ENCODE assay signal across 13 cellular contexts in genomic region chr17:31562447-31562846, GRCh38.
A peak's percentile ranks its signal among the peaks of the same experiment; 100 is the strongest.
DNase-seq lines count a peak whose midpoint lies in the region; ATAC-seq and TF ChIP-seq lines count a peak whose summit lies in the region.
"Had no signal": no experiment of that assay in that cellular context is flagged by ENCODE, and none has a peak within 500 bp of the region (broad histone marks: within the 10 kb centered on the region; RNA-seq: fewer than 3 reads in every experiment).

No MANE protein-coding gene starts in this region.

- WGBS in liver: 27% methylated on average over 8 of the region's 8 CpGs

- H3K27me3 ChIP-seq in H7 (ENCODE audit: control insufficient read depth, insufficient read depth, low read length): peaks cover 14% of the 10 kb centered on the region
- H3K27me3 ChIP-seq in ascending aorta: no peaks in the 10 kb centered on the region
- no peaks in the 10 kb centered on the region for H3K27me3 ChIP-seq in liver (ENCODE audit: control insufficient read depth in 4 of 4, insufficient read depth in 4 of 4, low read length in 3 of 4)
- no peaks in the 10 kb centered on the region for H3K27me3 ChIP-seq in thoracic aorta (replicated peaks; ENCODE audit: insufficient read depth)
- H3K27me3 ChIP-seq: esophagus squamous epithelium had no signal

- TF ChIP-seq CTCF in ascending aorta (IDR thresholded peaks at IDR 0.05) (no peak), liver (IDR thresholded peaks at IDR 0.05; ENCODE audit: low read depth, low read length, missing input control) (no peak), thoracic aorta (IDR thresholded peaks at IDR 0.05) (no peak)

- H3K4me3 ChIP-seq in H7 (ENCODE audit: insufficient read depth, low read depth, low read length) (no peak overlapping the region), ascending aorta (no peak overlapping the region), liver (ENCODE audit: low read depth in 1 of 3, low read length in 3 of 3) (peak overlapping the region in 1 of 3 donors; percentile 33), thoracic aorta (no peak overlapping the region)

- peak overlapping the region; percentile 21 to 69 for H3K9ac ChIP-seq in liver (ENCODE audit: low read depth in 1 of 2, low read length in 2 of 2)

- H3K4me1 ChIP-seq in ascending aorta (peaks cover 6 to 56% of the 10 kb centered on the region in 2 donors), liver (ENCODE audit: control insufficient read depth in 4 of 4, insufficient read depth in 4 of 4, low read length in 3 of 4) (peaks cover 26 to 76% (median 57%) of the 10 kb centered on the region in 4 donors), thoracic aorta (ENCODE audit: control insufficient read depth in 1 of 2, low read depth in 2 of 2) (peaks cover 42 to 74% of the 10 kb centered on the region in 2 donors)

- H3K36me3 ChIP-seq in H7 (replicated peaks; ENCODE audit: control insufficient read depth, insufficient read depth, low read length) (no peaks in the 10 kb centered on the region; the same call in 1 of the 2 replicates), ascending aorta (peaks cover 0 to 9% of the 10 kb centered on the region in 2 donors), liver (ENCODE audit: control insufficient read depth in 4 of 4, insufficient read depth in 3 of 4, low read depth in 1 of 4, low read length in 3 of 4) (no peaks in the 10 kb centered on the region), thoracic aorta (peaks cover 2% of the 10 kb centered on the region)

- TF ChIP-seq RAD21 in liver (IDR thresholded peaks at IDR 0.05): peak; percentile 10 to 18

- DNase-seq in H7 (peak; percentile 49), ascending aorta (ENCODE audit: low spot score in 2 of 2) (no peak), thoracic aorta (ENCODE audit: low spot score) (no peak), nucleus accumbens (lab: John Stamatoyannopoulos, UW) (no peak)
- DNase-seq in activated naive CD4-positive, alpha-beta T cell treated with anti-CD3 and anti-CD28 coated beads, Interleukin-2, amount 50 U/mL, for 16 hours: no peak
- DNase-seq: activated CD4-positive, alpha-beta T cell treated with anti-CD3 and anti-CD28 coated beads, Interleukin-2, amount 10 ng/mL, durations not matched to agents 24 days and 14 days; activated T-cell treated with anti-CD3 and anti-CD28 coated beads, Interleukin-2, amount 50 U/mL, for 24 hours; esophagus squamous epithelium; NCI-H1436 treated with DMSO at 0.1 percent for 48 hours; NCI-H524; RPMI8226 had no signal

- intact Hi-C loops in ascending aorta (cut with DNase I): no loop called here

- H3K27ac ChIP-seq in ascending aorta: peak overlapping the region; percentile 93 to 98
- peak overlapping the region; percentile 96 to 97 for H3K27ac ChIP-seq in liver (ENCODE audit: low read depth in 1 of 2, low read length in 2 of 2)
- peak overlapping the region; percentile 93 to 97 for H3K27ac ChIP-seq in thoracic aorta

- H3K9me3 ChIP-seq in ascending aorta (no peaks in the 10 kb centered on the region), liver (ENCODE audit: control insufficient read depth in 4 of 4, low read length in 3 of 4) (no peaks in the 10 kb centered on the region), thoracic aorta (no peaks in the 10 kb centered on the region)
- H3K9me3 ChIP-seq: esophagus squamous epithelium had no signal

- no peak for ATAC-seq in thoracic aorta (ENCODE audit: insufficient number of reproducible peaks, low FRiP score, low read depth)
- no peak for ATAC-seq in GM21717 (IDR thresholded peaks at IDR 0.05; ENCODE audit: unreplicated experiment)

TF ChIP-seq in liver, 16 proteins besides CTCF, POLR2A, EP300 and RAD21:
- TF ChIP-seq HNF4A (conservative IDR thresholded peaks at IDR 0.05) (peak in 1 of 2 donors; percentile 13), RXRA (IDR thresholded peaks at IDR 0.05) (peak in 1 of 2 donors; percentile 7), ZBTB33 (IDR thresholded peaks at IDR 0.05) (no peak)
